In genomic region chr20:62226707-62227590, GRCh38 we compare ENCODE assay signal across 21 cellular contexts. TPM values are rescaled to one million over a fixed set of nuclear protein-coding genes. Genes with fewer than 3 reads are reported as not detected.
"Had no signal": no experiment of that assay in that cellular context is flagged by ENCODE, and none has a peak within 500 bp of the region (broad histone marks: within the 10 kb centered on the region; RNA-seq: fewer than 3 reads in every experiment).

No MANE protein-coding gene starts in this region.

- FAIRE-seq: astrocyte had no signal

- H3K36me3 ChIP-seq: gastrocnemius medialis, heart right ventricle, left ventricle myocardium inferior, tibial nerve, uterus had no signal

- ATAC-seq: activated T-cell treated with anti-CD3 and anti-CD28 coated beads, Interleukin-2, amount 50 U/mL, for 4 hours; gastrocnemius medialis had no signal

- H3K4me1 ChIP-seq: gastrocnemius medialis, tibial nerve, uterus had no signal

- H3K27ac ChIP-seq: gastrocnemius medialis, heart right ventricle, left ventricle myocardium inferior, tibial nerve, uterus had no signal

- H3K9me3 ChIP-seq: gastrocnemius medialis, heart right ventricle, left ventricle myocardium inferior, tibial nerve, uterus had no signal

- H3K4me3 ChIP-seq: gastrocnemius medialis, heart right ventricle, left ventricle myocardium inferior, tibial nerve, uterus had no signal

- DNase-seq: activated CD4-positive, alpha-beta T cell treated with anti-CD3 and anti-CD28 coated beads, Interleukin-2, amount 10 ng/mL, durations not matched to agents 7 days and 5 days; activated CD4-positive, CD25-positive, alpha-beta regulatory T cell; activated CD8-positive, alpha-beta memory T cell treated with anti-CD3 and anti-CD28 coated beads, Interleukin-2, amount 50 U/mL, for 4 hours; activated effector memory CD4-positive, alpha-beta T cell treated with Interleukin-2 at 50 U/mL for 16 hours; activated naive CD4-positive, alpha-beta T cell treated with anti-CD3 and anti-CD28 coated beads, Interleukin-2, amount 50 U/mL, for 16 hours; activated T-cell treated with anti-CD3 and anti-CD28 coated beads, Interleukin-2, amount 50 U/mL, for 4 hours; dermis blood vessel endothelial cell; gastrocnemius medialis; heart right ventricle; immature natural killer cell; kidney glomerular epithelial cell; left ventricle myocardium inferior; stimulated activated CD4-positive, alpha-beta T cell treated with anti-CD3 and anti-CD28 coated beads, Interleukin-2, amount 100 ng/mL, for 24 hours; stimulated activated naive CD8-positive, alpha-beta T cell treated with anti-CD3 and anti-CD28 coated beads, Interleukin-15, Interleukin-2, amounts not matched to agents 100 U/mL and 50 U/mL, for 24 hours; T-cell; uterus had no signal

RNA-seq across cellular contexts. Expression of gene HRH3, which starts 6.9 kb away (rescaled TPM):
- total RNA-seq: activated CD4-positive, alpha-beta T cell treated with anti-CD3 and anti-CD28 coated beads, Interleukin-2, amount 10 ng/mL, durations not matched to agents 7 days and 5 days; activated T-cell treated with anti-CD3 and anti-CD28 coated beads, Interleukin-2, amount 50 U/mL, for 4 hours; dermis blood vessel endothelial cell; epithelial cell of proximal tubule; gastrocnemius medialis; heart right ventricle; left ventricle myocardium inferior; mononuclear cell; osteoblast; T-cell; tibial nerve; uterus had no signal
- polyA plus RNA-seq: heart right ventricle, immature natural killer cell had no signal
